8 cellular contexts compared by ENCODE assay signal in the genomic region with DNA sequence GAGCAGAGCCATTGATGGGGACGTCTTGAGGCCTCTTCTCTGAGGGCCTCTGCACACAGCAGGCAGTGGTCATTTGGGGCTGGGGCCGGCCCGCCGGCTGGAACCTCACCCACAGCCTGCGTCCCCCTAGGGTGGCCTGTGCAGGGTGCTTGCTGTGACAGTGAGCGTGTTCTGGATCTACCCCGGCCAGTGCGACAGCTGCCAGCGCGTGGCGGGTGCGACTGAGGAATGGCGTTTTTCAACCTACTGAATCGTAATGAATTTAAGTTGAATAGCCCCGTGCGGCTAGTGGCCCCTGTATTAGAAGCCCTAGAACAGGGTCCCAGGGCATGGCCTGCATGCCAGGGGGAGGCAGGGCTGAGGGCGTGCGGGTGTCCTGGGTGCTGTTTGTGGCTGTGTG. TPM values are rescaled to one million over a fixed set of nuclear protein-coding genes. Genes with fewer than 3 reads are reported as not detected.
"Had no signal": no experiment of that assay in that cellular context is flagged by ENCODE, and none has a peak within 500 bp of the region (broad histone marks: within the 10 kb centered on the region; RNA-seq: fewer than 3 reads in every experiment).

No MANE protein-coding gene starts in this region.

- H2AFZ ChIP-seq: GM23248 had no signal

- H3K27ac ChIP-seq: GM23248 had no signal

- H3K4me1 Mint-ChIP-seq: H9 had no signal

- DNase-seq: GM23248, GOT3, H9, HCEC 1CT, IMR-90 had no signal

- H3K4me3 Mint-ChIP-seq: H9 had no signal

- H3K4me3 ChIP-seq: GM23248, K562 had no signal

- H3K9ac ChIP-seq: GM23248 had no signal

- ATAC-seq: K562 had no signal

- H3K9me3 Mint-ChIP-seq: H9 had no signal

RNA-seq across cellular contexts. Expression of a gene that starts 13.8 kb away (rescaled TPM):
- total RNA-seq: H4, HT-29, IMR-90, K562 had no signal
- polyA plus RNA-seq: IMR-90, K562 had no signal
